Comparison of ENCODE assay signal across 22 cellular contexts in the genomic region with DNA sequence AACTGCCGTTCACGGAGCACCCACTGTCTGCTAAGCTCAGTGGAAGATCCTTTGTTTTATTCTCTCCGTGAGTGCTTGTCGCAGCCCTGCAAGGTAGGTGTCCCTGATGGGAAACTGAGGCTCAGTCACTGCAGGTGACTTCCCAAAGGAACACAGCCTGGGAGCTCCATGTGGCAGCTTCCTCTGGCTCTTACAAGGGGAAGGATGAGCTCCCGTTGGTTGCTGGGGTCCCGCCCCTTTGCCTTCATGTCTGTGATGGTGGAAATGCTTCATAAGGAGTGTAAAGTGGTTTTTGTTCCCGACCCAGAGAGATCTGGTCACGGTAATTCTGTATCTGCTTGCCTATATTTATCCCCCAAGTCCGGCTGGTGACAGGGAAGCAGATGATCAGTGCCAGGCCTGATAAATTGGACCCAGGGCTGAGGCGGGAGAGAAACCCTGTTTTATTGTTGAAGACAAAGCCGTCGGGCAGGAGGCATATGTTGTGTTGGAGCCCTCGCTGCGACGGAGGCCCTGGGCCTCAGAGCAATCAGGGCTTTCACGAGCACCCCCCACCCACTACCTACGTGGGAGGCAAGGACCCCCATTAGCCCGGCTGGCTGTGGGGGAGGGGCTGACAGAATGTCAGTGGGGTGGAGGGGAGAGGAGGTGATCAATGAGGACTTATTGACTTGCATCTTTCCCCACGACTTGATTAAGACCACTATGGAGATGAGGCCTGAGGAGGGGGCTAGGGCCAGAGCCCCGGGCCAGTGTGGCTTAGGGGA.
"Had no signal": no experiment of that assay in that cellular context is flagged by ENCODE, and none has a peak within 500 bp of the region (broad histone marks: within the 10 kb centered on the region; RNA-seq: fewer than 3 reads in every experiment).

No MANE protein-coding gene starts in this region.

- H3K27me3 ChIP-seq: adrenal gland, sigmoid colon, testis, vagina had no signal

- ATAC-seq: activated T-cell treated with anti-CD3 and anti-CD28 coated beads, Interleukin-2, amount 50 U/mL, for 4 hours; WTC11 had no signal

- DNase-seq: activated CD4-positive, alpha-beta T cell treated with anti-CD3 and anti-CD28 coated beads, Interleukin-2, amount 50 U/mL, for 4 hours; activated CD8-positive, alpha-beta memory T cell treated with anti-CD3 and anti-CD28 coated beads, Interleukin-2, amount 50 U/mL, for 48 hours; activated naive CD4-positive, alpha-beta T cell; activated T-cell treated with anti-CD3 and anti-CD28 coated beads, Interleukin-2, amount 50 U/mL, for 4 hours; cortex of kidney; midbrain; occipital lobe; sigmoid colon; stimulated activated CD4-positive, alpha-beta T cell treated with anti-CD3 and anti-CD28 coated beads, Interleukin-4, amount 100 ng/mL, for 1 hour; stimulated activated naive CD4-positive, alpha-beta T cell; testis had no signal

- H3K9me3 Mint-ChIP-seq: WTC11 had no signal

- H3K36me3 Mint-ChIP-seq: type B pancreatic cell had no signal

- H3K36me3 ChIP-seq: adrenal gland, breast epithelium, sigmoid colon, vagina had no signal

- H3K27ac Mint-ChIP-seq: activated naive CD8-positive, alpha-beta T cell; activated T-helper 2 cell treated with anti-CD3 and anti-CD28 coated beads, Interferon-gamma antibody, Interleukin-2, Interleukin-4, amounts not matched to agents 10 μg/mL and 5 μg/mL and 100 μg/mL, durations not matched to agents 14 hours and 24 hours and 36 hours; nephron; T-helper 2 cell treated with Interferon-gamma antibody and Interleukin-4, amounts not matched to agents 5 μg/mL and 100 μg/mL, for 36 hours; type B pancreatic cell; WTC11 had no signal

- H3K27me3 Mint-ChIP-seq: activated naive CD8-positive, alpha-beta T cell had no signal

- H3K9me3 ChIP-seq: testis had no signal

- H3K4me1 ChIP-seq: adrenal gland, breast epithelium, testis, vagina had no signal

- H3K4me3 Mint-ChIP-seq: activated naive CD8-positive, alpha-beta T cell; activated T-cell treated with anti-CD3 and anti-CD28 coated beads, Interleukin-2, amount 50 U/mL, for 4 hours; nephron; T-helper 2 cell treated with Interferon-gamma antibody and Interleukin-4, amounts not matched to agents 5 μg/mL and 100 μg/mL, for 36 hours; type B pancreatic cell; WTC11 had no signal

- H3K4me3 ChIP-seq: adrenal gland, breast epithelium, sigmoid colon, smooth muscle cell, testis, vagina had no signal

- H3K27ac ChIP-seq: breast epithelium, epithelial cell of prostate, testis, vagina had no signal

- H3K4me2 ChIP-seq: smooth muscle cell had no signal
